8 cellular contexts compared by ENCODE assay signal in the genomic region with DNA sequence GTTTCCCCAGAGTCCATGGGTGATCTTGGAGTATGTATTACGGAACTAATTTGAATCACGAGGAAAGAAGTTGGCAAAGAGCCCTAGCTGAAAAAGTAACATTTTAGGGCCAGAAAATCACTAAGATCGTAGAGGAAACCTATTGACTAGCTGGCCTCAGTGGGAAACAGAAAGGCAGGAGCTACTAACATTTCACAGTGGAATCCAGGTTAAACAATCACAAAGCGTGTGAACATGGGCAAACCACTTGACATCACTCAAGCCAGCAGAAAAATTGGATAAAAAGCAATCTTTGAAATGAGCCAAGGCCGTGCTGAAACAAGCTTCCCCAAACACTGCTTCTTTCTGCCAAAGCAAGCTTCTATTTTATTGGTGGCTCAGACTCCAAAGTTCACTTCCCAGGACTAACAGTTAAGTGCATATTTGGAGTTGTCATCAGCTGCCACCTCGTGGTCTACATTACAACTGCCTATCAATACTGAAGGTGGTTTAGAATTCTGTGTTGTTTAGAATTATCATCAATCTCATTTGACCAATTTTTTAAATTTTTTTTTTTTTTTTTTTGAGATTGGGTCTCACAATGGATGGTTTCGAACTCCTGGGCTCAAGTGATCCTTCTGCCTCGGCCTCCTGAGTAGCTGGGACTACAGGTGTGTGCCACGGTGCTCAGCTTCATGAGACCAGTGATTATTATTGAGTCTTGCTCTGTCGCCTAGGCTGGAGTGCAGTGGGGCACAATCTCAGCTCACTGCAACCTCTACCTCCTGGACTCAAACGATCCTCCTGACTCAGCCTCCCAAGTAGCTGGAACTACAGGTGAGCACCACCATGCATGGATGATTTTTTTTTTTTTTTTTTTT. TPM values are rescaled to one million over a fixed set of nuclear protein-coding genes. Genes with fewer than 3 reads are reported as not detected.
DNase-seq lines count a peak whose midpoint lies in the region; ATAC-seq, FAIRE-seq and TF ChIP-seq lines count a peak whose summit lies in the region.

No MANE protein-coding gene starts in this region.

- no peaks in the 10 kb centered on the region for H3K9me1 ChIP-seq in endothelial cell of umbilical vein (replicated peaks; ENCODE audit: control insufficient read depth, extremely low read depth, insufficient read depth, low read length)

- peak; percentile 55 to 56 for TF ChIP-seq CTCF in endothelial cell of umbilical vein (IDR thresholded peaks at IDR 0.05; ENCODE audit: extremely low read depth in 1 of 2, insufficient read depth in 1 of 2, low read depth in 1 of 2, low read length in 2 of 2)

- H3K27ac ChIP-seq in endothelial cell of umbilical vein (ENCODE audit: insufficient read depth, low read depth, low read length) (no peak overlapping the region), aorta (ENCODE audit: low read depth in 1 of 2, low read length in 2 of 2) (peak overlapping the region; percentile 65 to 70)

- H2AFZ ChIP-seq in endothelial cell of umbilical vein (ENCODE audit: low read depth, low read length) = no peak overlapping the region

- no peaks in the 10 kb centered on the region for H3K9me3 Mint-ChIP-seq in activated CD4-positive, alpha-beta T cell treated with anti-CD3 and anti-CD28 coated beads for 36 hours (ENCODE audit: low read depth)

- no peak overlapping the region for H3K4me3 ChIP-seq in endothelial cell of umbilical vein (replicated peaks in 1 of 3; ENCODE audit: insufficient read depth in 1 of 3, low read depth in 1 of 3, low read length in 3 of 3)
- no peak overlapping the region for H3K4me3 ChIP-seq in aorta (ENCODE audit: low read length in 2 of 2)

- POLR2A ChIA-PET in activated CD4-positive, alpha-beta T cell treated with anti-CD3 and anti-CD28 coated beads for 36 hours (lab: Charles Lee) = interaction anchor here (0.5 to 3.2 kb wide), 13 partner anchors 9 to 1446 kb away, joined by 3 to 18 read pairs (median 4); a partner anchor contains a TSS
- POLR2A ChIA-PET in endothelial cell of umbilical vein (lab: Charles Lee) = interaction anchor here (0.5 to 2.9 kb wide), 12 partner anchors 10 to 981 kb away, joined by 3 to 22 read pairs (median 4); a partner anchor contains a TSS

- FAIRE-seq in endothelial cell of umbilical vein (lab: Jason Lieb, UNC) = peak; percentile 77

- dilution Hi-C loops in endothelial cell of umbilical vein (cut with MboI; ENCODE audit: extremely low pct_ligation_motif_present, low sequenced_read_pairs) = no loop called here

- no peaks in the 10 kb centered on the region for H4K20me1 ChIP-seq in endothelial cell of umbilical vein (replicated peaks; ENCODE audit: control insufficient read depth, extremely low read depth, insufficient read depth, low read length)

- peaks cover 7% of the 10 kb centered on the region for H3K79me2 ChIP-seq in endothelial cell of umbilical vein (ENCODE audit: control insufficient read depth, insufficient read depth, low read length)

- H3K9ac ChIP-seq in endothelial cell of umbilical vein (replicated peaks; ENCODE audit: extremely low read depth, insufficient read depth, low read length) = no peak overlapping the region

- intact Hi-C loops in activated CD4-positive, alpha-beta T cell treated with anti-CD3 and anti-CD28 coated beads for 36 hours (cut with DNase I, micrococcal nuclease) = loop anchor here (1.0 to 5.0 kb wide), 4 partner anchors 166 to 252 kb away; a partner anchor contains a TSS
- intact Hi-C loops in endothelial cell of umbilical vein (cut with micrococcal nuclease) = loop anchor here (1.0 to 2.0 kb wide), 4 partner anchors 22 to 251 kb away; a partner anchor contains a TSS
- intact Hi-C loops in aorta (cut with DNase I) = loop anchor here (1.0 to 10.0 kb wide), 4 partner anchors 166 to 220 kb away; a partner anchor contains a TSS

- BruUV-seq in endothelial cell of umbilical vein (replicated peaks; lab: Mats Ljungman, UMichigan) = no TSS peak

- H3K27me3 ChIP-seq in endothelial cell of umbilical vein (ENCODE audit: control insufficient read depth in 2 of 2, insufficient read depth in 2 of 2, low read length in 2 of 2) = no peaks in the 10 kb centered on the region
- H3K27me3 ChIP-seq in aorta (ENCODE audit: control insufficient read depth in 1 of 2, insufficient read depth in 2 of 2, low read length in 1 of 2) = no peaks in the 10 kb centered on the region

- no peak overlapping the region for H3K4me2 ChIP-seq in endothelial cell of umbilical vein (ENCODE audit: insufficient read depth, low read length)

- H3K36me3 ChIP-seq in endothelial cell of umbilical vein (ENCODE audit: control insufficient read depth in 2 of 2, extremely low read depth in 1 of 2, insufficient read depth in 2 of 2, low read length in 2 of 2) (peaks cover 21 to 23% of the 10 kb centered on the region in 2 experiments), aorta (ENCODE audit: control insufficient read depth in 1 of 2, insufficient read depth in 2 of 2, low read length in 1 of 2) (peaks cover 2 to 3% of the 10 kb centered on the region in 2 donors)

- no peaks in the 10 kb centered on the region for H3K27me3 Mint-ChIP-seq in activated CD4-positive, alpha-beta T cell treated with anti-CD3 and anti-CD28 coated beads for 36 hours

- H3K9me3 ChIP-seq in endothelial cell of umbilical vein (replicated peaks; ENCODE audit: control insufficient read depth, insufficient read depth, low read length) = no peaks in the 10 kb centered on the region
- H3K9me3 ChIP-seq in aorta (ENCODE audit: control insufficient read depth, low read length) = no peaks in the 10 kb centered on the region

- peak; percentile 57 for ATAC-seq in activated CD4-positive, alpha-beta T cell treated with anti-CD3 and anti-CD28 coated beads for 36 hours
- ATAC-seq in aorta (ENCODE audit: low FRiP score) (peak; percentile 94), GM19328 (IDR thresholded peaks at IDR 0.05; ENCODE audit: unreplicated experiment) (no peak)

- H3K27ac Mint-ChIP-seq in activated CD4-positive, alpha-beta T cell treated with anti-CD3 and anti-CD28 coated beads for 36 hours = peak overlapping the region; percentile 51

- H3K4me1 Mint-ChIP-seq in activated CD4-positive, alpha-beta T cell treated with anti-CD3 and anti-CD28 coated beads for 36 hours = peaks cover 15% of the 10 kb centered on the region

- CTCF ChIA-PET in activated CD4-positive, alpha-beta T cell treated with anti-CD3 and anti-CD28 coated beads for 36 hours (lab: Charles Lee) = interaction anchor here (0.6 to 2.9 kb wide), 13 partner anchors 10 to 724 kb away, joined by 3 to 34 read pairs (median 4); a partner anchor contains a TSS
- CTCF ChIA-PET in endothelial cell of umbilical vein (lab: Charles Lee) = interaction anchor here (0.6 to 8.4 kb wide), 71 partner anchors 9 to 844 kb away, joined by 3 to 278 read pairs (median 5); a partner anchor contains a TSS

- 31% methylated on average over 11 of the region's 11 CpGs for WGBS in aorta, 2 donors

- H3K36me3 Mint-ChIP-seq in activated CD4-positive, alpha-beta T cell treated with anti-CD3 and anti-CD28 coated beads for 36 hours (ENCODE audit: low read depth) = peaks cover 57% of the 10 kb centered on the region

- no peak for TF ChIP-seq POLR2A in endothelial cell of umbilical vein (IDR thresholded peaks at IDR 0.05; ENCODE audit: low read depth, low read length)

- peak; percentile 25 for DNase-seq in stimulated activated CD4-positive, alpha-beta T cell treated with anti-CD3 and anti-CD28 coated beads, Interleukin-1b, Interleukin-23, amount 100 ng/mL, for 48 hours
- DNase-seq in stimulated activated CD4-positive, alpha-beta T cell treated with anti-CD3 and anti-CD28 coated beads, Interleukin-2, amount 100 ng/mL, for 48 hours = no peak
- DNase-seq in NCI-H2171 (lab: John Stamatoyannopoulos, UW) (peak; percentile 39), endothelial cell of umbilical vein (ENCODE audit: low read depth, low spot score) (peak; percentile 77), middle frontal gyrus (ENCODE audit: extremely low spot score, low spot score) (peak; percentile 79), aorta (peak in 1 of 2 donors; percentile 69)
- peak; percentile 48 for DNase-seq in activated CD4-positive, alpha-beta T cell treated with anti-CD3 and anti-CD28 coated beads for 36 hours

- H3K4me1 ChIP-seq in endothelial cell of umbilical vein (ENCODE audit: control insufficient read depth, extremely low read depth, insufficient read depth, low read length) (no peaks in the 10 kb centered on the region), aorta (ENCODE audit: control insufficient read depth in 1 of 2, insufficient read depth in 2 of 2, low read length in 2 of 2) (no peaks in the 10 kb centered on the region)

- no peak overlapping the region for H3K4me3 Mint-ChIP-seq in activated CD4-positive, alpha-beta T cell treated with anti-CD3 and anti-CD28 coated beads for 36 hours

RNA-seq across cellular contexts. Expression of a gene that starts 10.6 kb away (rescaled TPM):
- 1,000 to 10,000 TPM; 2,447 to 2,541 TPM for total RNA-seq in activated CD4-positive, alpha-beta T cell treated with anti-CD3 and anti-CD28 coated beads for 36 hours
- total RNA-seq in endothelial cell of umbilical vein (1,295 and 1,416 TPM in 2 replicates), aorta (100 to 1,000 TPM; 835 to 876 TPM)
- polyA plus RNA-seq in endothelial cell of umbilical vein (5,496 and 6,036 TPM in 2 replicates), aorta (1,000 to 10,000 TPM; 2,619 to 4,721 TPM)
- 5,042 and 6,173 TPM in 2 replicates for polyA plus RNA-seq in endothelial cell of umbilical vein (2011; cell fraction: cytosol; rRNA removed)
- 1,206 and 1,299 TPM in 2 replicates for polyA plus RNA-seq in endothelial cell of umbilical vein (2011; cell fraction: nucleus; rRNA removed)
- 2,319 and 2,342 TPM in 2 replicates for polyA plus RNA-seq in endothelial cell of umbilical vein (2012)
- polyA minus RNA-seq in endothelial cell of umbilical vein = 1,263 and 1,381 TPM in 2 replicates
- 837 TPM for polyA minus RNA-seq in endothelial cell of umbilical vein (2011; cell fraction: cytosol; rRNA and poly(A)+ RNA removed)
- polyA minus RNA-seq in endothelial cell of umbilical vein (2011; cell fraction: nucleus; rRNA and poly(A)+ RNA removed) = 112 TPM in 2 replicates

RNA-seq across cellular contexts. Expression of a gene that starts 22.8 kb away (rescaled TPM):
- 10 to 100 TPM; 13.3 to 13.6 TPM for total RNA-seq in activated CD4-positive, alpha-beta T cell treated with anti-CD3 and anti-CD28 coated beads for 36 hours
- total RNA-seq in endothelial cell of umbilical vein (30.9 and 31.7 TPM in 2 replicates), aorta (10 to 100 TPM; 47.3 to 50.2 TPM)
- polyA plus RNA-seq in endothelial cell of umbilical vein (10.9 and 11.9 TPM in 2 replicates), aorta (10 to 100 TPM; 15.5 to 19.9 TPM)
- 15.6 and 15.8 TPM in 2 replicates for polyA plus RNA-seq in endothelial cell of umbilical vein (2011; cell fraction: cytosol; rRNA removed)
- polyA plus RNA-seq in endothelial cell of umbilical vein (2011; cell fraction: nucleus; rRNA removed) = 16.5 and 18.9 TPM in 2 replicates
- 5.4 and 5.8 TPM in 2 replicates for polyA plus RNA-seq in endothelial cell of umbilical vein (2012)
- 31.0 and 32.2 TPM in 2 replicates for polyA minus RNA-seq in endothelial cell of umbilical vein
- 18.6 TPM for polyA minus RNA-seq in endothelial cell of umbilical vein (2011; cell fraction: cytosol; rRNA and poly(A)+ RNA removed)
- polyA minus RNA-seq in endothelial cell of umbilical vein (2011; cell fraction: nucleus; rRNA and poly(A)+ RNA removed) = 11.4 and 16.3 TPM in 2 replicates

RNA-seq across cellular contexts. Expression of a gene that starts 50.6 kb away (rescaled TPM):
- total RNA-seq in activated CD4-positive, alpha-beta T cell treated with anti-CD3 and anti-CD28 coated beads for 36 hours = under 1 TPM; 0.07 to 0.14 TPM
- total RNA-seq in endothelial cell of umbilical vein = not detected in 2 replicates
- polyA plus RNA-seq in endothelial cell of umbilical vein = 0.03 and 0.08 TPM in 2 replicates
- polyA plus RNA-seq in endothelial cell of umbilical vein (2011; cell fraction: cytosol; rRNA removed) = 0.03 TPM in 2 replicates
- polyA plus RNA-seq in endothelial cell of umbilical vein (2011; cell fraction: nucleus; rRNA removed) = 0.14 and 0.32 TPM in 2 replicates
- polyA plus RNA-seq in endothelial cell of umbilical vein (2012) = not detected in 2 replicates
- not detected in 2 replicates for polyA minus RNA-seq in endothelial cell of umbilical vein
- not detected for polyA minus RNA-seq in endothelial cell of umbilical vein (2011; cell fraction: cytosol; rRNA and poly(A)+ RNA removed)
- not detected in 2 replicates for polyA minus RNA-seq in endothelial cell of umbilical vein (2011; cell fraction: nucleus; rRNA and poly(A)+ RNA removed)
- under 1 TPM; 0.10 to 0.84 TPM for total RNA-seq in aorta
- polyA plus RNA-seq in aorta = under 1 TPM in 1 of 2 donors, not detected in 1; 0.10 TPM

Comparison
In these comparisons a context has a peak if more than half of its experiments do, and no peak if none do; other contexts are left out.
1. DNase-seq: peak in stimulated activated CD4-positive, alpha-beta T cell treated with anti-CD3 and anti-CD28 coated beads, Interleukin-1b, Interleukin-23, amount 100 ng/mL, for 48 hours (single experiment), NCI-H2171 (single experiment), activated CD4-positive, alpha-beta T cell treated with anti-CD3 and anti-CD28 coated beads for 36 hours (single experiment), endothelial cell of umbilical vein (single experiment) and middle frontal gyrus (single experiment); none in stimulated activated CD4-positive, alpha-beta T cell treated with anti-CD3 and anti-CD28 coated beads, Interleukin-2, amount 100 ng/mL, for 48 hours (0 of 2).